ENCODE assay signal across 28 cellular contexts in genomic region chr2:205161156-205161555, GRCh38.
A peak's percentile ranks its signal among the peaks of the same experiment; 100 is the strongest.
DNase-seq lines count a peak whose midpoint lies in the region; ATAC-seq and TF ChIP-seq lines count a peak whose summit lies in the region.
"Had no signal": no experiment of that assay in that cellular context is flagged by ENCODE, and none has a peak within 500 bp of the region (broad histone marks: within the 10 kb centered on the region; RNA-seq: fewer than 3 reads in every experiment).

No MANE protein-coding gene starts in this region.

- peak overlapping the region; percentile 93 for H3K27ac Mint-ChIP-seq in nephron progenitor cell
- H3K27ac Mint-ChIP-seq: activated CD4-positive, alpha-beta memory T cell treated with anti-CD3 and anti-CD28 coated beads for 36 hours; activated naive CD8-positive, alpha-beta T cell treated with anti-CD3 and anti-CD28 coated beads, Interleukin-2, amount 10 ng/mL, durations not matched to agents 7 days and 5 days; endodermal cell; progenitor cell of endocrine pancreas had no signal

- TF ChIP-seq CTCF in AG10803 (conservative IDR thresholded peaks at IDR 0.05; ENCODE audit: low read length) (no peak), LNCaP clone FGC (IDR thresholded peaks at IDR 0.05; ENCODE audit: control insufficient read depth, extremely low read depth, insufficient read depth) (no peak), nephron progenitor cell (IDR thresholded peaks at IDR 0.05) (no peak), body of pancreas (IDR thresholded peaks at IDR 0.05) (no peak)

- H3K4me3 ChIP-seq in AG10803 (ENCODE audit: low read length) (no peak overlapping the region), LNCaP clone FGC (ENCODE audit: low read depth, low read length) (no peak overlapping the region), endocrine pancreas (ENCODE audit: control insufficient read depth, insufficient read depth, low read length) (peak overlapping the region; percentile 3), body of pancreas (no peak overlapping the region)
- H3K4me3 ChIP-seq: BLaER1, GM12878, lung, PC-9, upper lobe of left lung had no signal

- no peak overlapping the region for H3K4me3 Mint-ChIP-seq in nephron progenitor cell
- H3K4me3 Mint-ChIP-seq: activated CD4-positive, alpha-beta memory T cell treated with anti-CD3 and anti-CD28 coated beads for 36 hours; activated naive CD8-positive, alpha-beta T cell treated with anti-CD3 and anti-CD28 coated beads, Interleukin-2, amount 10 ng/mL, durations not matched to agents 7 days and 5 days; endodermal cell; H9 had no signal

- no peaks in the 10 kb centered on the region for H3K9me3 Mint-ChIP-seq in nephron progenitor cell
- H3K9me3 Mint-ChIP-seq: activated CD4-positive, alpha-beta memory T cell treated with anti-CD3 and anti-CD28 coated beads for 36 hours; endodermal cell; H9 had no signal

- H3K9me3 ChIP-seq in endocrine pancreas (ENCODE audit: control insufficient read depth, low read length) (no peaks in the 10 kb centered on the region), body of pancreas (no peaks in the 10 kb centered on the region)
- H3K9me3 ChIP-seq: BLaER1, Caco-2, upper lobe of left lung had no signal

- TF ChIP-seq POLR2A in body of pancreas (IDR thresholded peaks at IDR 0.05): no peak

- H3K27ac ChIP-seq in body of pancreas: no peak overlapping the region
- H3K27ac ChIP-seq: BLaER1, brain microvascular endothelial cell, PC-9, upper lobe of left lung had no signal

- intact Hi-C loops in sciatic nerve (cut with DNase I) (no loop called here), body of pancreas (cut with DNase I) (no loop called here)

- ATAC-seq in GM21576 (IDR thresholded peaks at IDR 0.05; ENCODE audit: unreplicated experiment): no peak
- ATAC-seq in GM21619 (IDR thresholded peaks at IDR 0.05; ENCODE audit: unreplicated experiment): no peak
- no peak for ATAC-seq in sciatic nerve
- no peak for ATAC-seq in body of pancreas
- ATAC-seq: GM12878 had no signal

- H3K9ac ChIP-seq in endocrine pancreas (ENCODE audit: control insufficient read depth, insufficient read depth, low read length): no peak overlapping the region
- H3K9ac ChIP-seq: BLaER1 had no signal

- no peaks in the 10 kb centered on the region for H3K27me3 Mint-ChIP-seq in nephron progenitor cell (ENCODE audit: low read depth, poor library complexity)
- H3K27me3 Mint-ChIP-seq: activated CD4-positive, alpha-beta memory T cell treated with anti-CD3 and anti-CD28 coated beads for 36 hours; activated naive CD8-positive, alpha-beta T cell treated with anti-CD3 and anti-CD28 coated beads, Interleukin-2, amount 10 ng/mL, durations not matched to agents 7 days and 5 days; progenitor cell of endocrine pancreas had no signal

- H3K4me1 ChIP-seq in endocrine pancreas (ENCODE audit: control insufficient read depth, insufficient read depth, low read length) (peaks cover 8% of the 10 kb centered on the region), body of pancreas (no peaks in the 10 kb centered on the region)
- H3K4me1 ChIP-seq: Caco-2, upper lobe of left lung had no signal

- no peaks in the 10 kb centered on the region for H3K36me3 Mint-ChIP-seq in nephron progenitor cell (ENCODE audit: low read depth)
- H3K36me3 Mint-ChIP-seq: activated CD4-positive, alpha-beta memory T cell treated with anti-CD3 and anti-CD28 coated beads for 36 hours; activated naive CD8-positive, alpha-beta T cell treated with anti-CD3 and anti-CD28 coated beads, Interleukin-2, amount 10 ng/mL, durations not matched to agents 7 days and 5 days had no signal

- H3K4me1 Mint-ChIP-seq in nephron progenitor cell: peaks cover 37% of the 10 kb centered on the region

- H3K36me3 ChIP-seq in endocrine pancreas (ENCODE audit: control insufficient read depth, insufficient read depth, low read length) (no peaks in the 10 kb centered on the region), body of pancreas (replicated peaks in 1 of 2; ENCODE audit: insufficient read depth in 1 of 2, low read depth in 2 of 2) (no peaks in the 10 kb centered on the region)
- H3K36me3 ChIP-seq: BLaER1, brain microvascular endothelial cell had no signal

- DNase-seq in AG10803 (ENCODE audit: low read depth) (peak; percentile 5), LNCaP clone FGC (ENCODE audit: low read depth) (peak; percentile 23), nephron progenitor cell (no peak), sciatic nerve (ENCODE audit: low spot score) (no peak), body of pancreas (no peak)
- DNase-seq: activated CD4-positive, alpha-beta memory T cell treated with anti-CD3 and anti-CD28 coated beads for 36 hours; activated CD8-positive, alpha-beta memory T cell treated with anti-CD3 and anti-CD28 coated beads, Interleukin-2, amount 50 U/mL, for 48 hours; activated effector memory CD4-positive, alpha-beta T cell treated with Interleukin-2 at 50 U/mL for 16 hours; activated naive CD8-positive, alpha-beta T cell treated with anti-CD3 and anti-CD28 coated beads, Interleukin-2, amount 10 ng/mL, durations not matched to agents 7 days and 5 days; brain microvascular endothelial cell; Caco-2; DND-41; endodermal cell; H9; NCI-H1417 treated with DMSO at 0.1 percent for 48 hours; NCI-H446 treated with DMSO at 0.1 percent for 48 hours; PC-9; SHP77; small intestine; substantia nigra; upper lobe of left lung had no signal

- H3K27me3 ChIP-seq in endocrine pancreas (ENCODE audit: control insufficient read depth, insufficient read depth, low read length) (no peaks in the 10 kb centered on the region), body of pancreas (no peaks in the 10 kb centered on the region)
- H3K27me3 ChIP-seq: BLaER1, brain microvascular endothelial cell, upper lobe of left lung had no signal

- 95 to 97% methylated on average over 1 of the region's 1 CpG for WGBS in body of pancreas, 2 donors

Comparison
In these comparisons a context has a peak if more than half of its experiments do, and no peak if none do; other contexts are left out.
1. DNase-seq: peak in AG10803 (single experiment) and LNCaP clone FGC (single experiment); none in nephron progenitor cell (single experiment), sciatic nerve (single experiment) and body of pancreas (0 of 4).